17 cellular contexts compared by ENCODE assay signal in the genomic region with DNA sequence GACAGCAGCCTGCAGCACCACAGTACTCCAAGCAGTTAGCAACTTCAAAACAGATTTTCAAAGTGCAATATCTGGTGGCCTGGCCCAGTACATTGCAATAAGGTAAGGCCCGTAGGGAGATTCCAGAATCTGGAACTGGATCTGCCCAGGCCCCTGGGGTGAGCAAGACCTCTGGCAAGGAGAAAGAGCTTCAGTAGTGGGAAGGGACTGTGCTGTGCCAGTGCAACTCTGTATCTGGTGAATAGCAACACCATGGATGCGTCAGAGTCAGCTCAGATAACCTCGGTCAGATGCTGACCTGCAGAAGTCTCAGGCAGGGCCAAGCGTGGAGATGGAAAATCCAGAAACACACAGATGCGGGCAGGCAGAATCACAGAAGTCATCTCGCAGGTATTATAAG. TPM values are rescaled to one million over a fixed set of nuclear protein-coding genes. Genes with fewer than 3 reads are reported as not detected.
DNase-seq lines count a peak whose midpoint lies in the region; ATAC-seq and TF ChIP-seq lines count a peak whose summit lies in the region.
"Had no signal": no experiment of that assay in that cellular context is flagged by ENCODE, and none has a peak within 500 bp of the region (broad histone marks: within the 10 kb centered on the region; RNA-seq: fewer than 3 reads in every experiment).

No MANE protein-coding gene starts in this region.

- H3K4me2 ChIP-seq in GM23338 (no peak overlapping the region), mesendoderm (ENCODE audit: low read length) (no peak overlapping the region), osteoblast (ENCODE audit: insufficient read depth, low read length) (no peak overlapping the region)

- H3K9me3 ChIP-seq in osteoblast (ENCODE audit: low read depth, low read length) = peaks cover 4% of the 10 kb centered on the region
- H3K9me3 ChIP-seq: BE2C, Peyer's patch had no signal

- H3K27me3 Mint-ChIP-seq in activated naive CD8-positive, alpha-beta T cell treated with anti-CD3 and anti-CD28 coated beads for 36 hours = no peaks in the 10 kb centered on the region
- H3K27me3 Mint-ChIP-seq in activated naive CD8-positive, alpha-beta T cell treated with anti-CD3 and anti-CD28 coated beads, Interleukin-2, amount 50 U/mL, for 24 hours = no peaks in the 10 kb centered on the region
- H3K27me3 Mint-ChIP-seq in GM23338 (ENCODE audit: insufficient read depth, low read depth, poor library complexity) (no peaks in the 10 kb centered on the region), CD14-positive monocyte (ENCODE audit: low read depth in 3 of 3) (peaks cover 0 to 5% (median 2%) of the 10 kb centered on the region in 3 donors)
- no peaks in the 10 kb centered on the region for H3K27me3 Mint-ChIP-seq in stimulated activated naive B cell treated with anti-CD40 and anti-IgM and Interleukin-4, amounts not matched to agents 10 μg/mL and 1 μg/mL and 100 μg/mL, for 72 hours

- H3K79me2 ChIP-seq in GM23338 (replicated peaks; ENCODE audit: insufficient read depth) (no peaks in the 10 kb centered on the region), mesendoderm (ENCODE audit: control insufficient read depth, insufficient read depth, low read length) (peaks cover 2% of the 10 kb centered on the region), osteoblast (ENCODE audit: insufficient read depth, low read length) (no peaks in the 10 kb centered on the region)

- H3K4ac ChIP-seq in mesendoderm (ENCODE audit: low read depth, low read length) = no peak overlapping the region

- no peak overlapping the region for H2BK15ac ChIP-seq in mesendoderm (replicated peaks; ENCODE audit: low read depth)

- H3K27ac ChIP-seq in GM23338 (ENCODE audit: low read depth) (no peak overlapping the region), mesendoderm (ENCODE audit: low read depth, low read length) (no peak overlapping the region), osteoblast (ENCODE audit: low read depth, low read length) (no peak overlapping the region)
- H3K27ac ChIP-seq: SK-N-MC had no signal

- no CpG with 5 or more reads among the region's 6 CpGs for WGBS in mesendoderm (ENCODE audit: extremely low coverage, insufficient coverage, low lambda C conversion rate)

- H3K36me3 ChIP-seq in GM23338 (ENCODE audit: insufficient read depth) = no peaks in the 10 kb centered on the region
- no peaks in the 10 kb centered on the region for H3K36me3 ChIP-seq in mesendoderm (ENCODE audit: control insufficient read depth, insufficient read depth, low read length)
- no peaks in the 10 kb centered on the region for H3K36me3 ChIP-seq in osteoblast (ENCODE audit: insufficient read depth, low read length)
- H3K36me3 ChIP-seq: BE2C, Peyer's patch had no signal

- no peaks in the 10 kb centered on the region for H3K9me2 ChIP-seq in GM23338 (ENCODE audit: insufficient read depth)

- H3K9ac ChIP-seq in mesendoderm (ENCODE audit: low read length) = no peak overlapping the region

- ATAC-seq in activated naive CD8-positive, alpha-beta T cell treated with anti-CD3 and anti-CD28 coated beads, Interleukin-2, amount 50 U/mL, for 24 hours = no peak
- ATAC-seq in GM23338 = no peak
- no peak for ATAC-seq in stimulated activated naive B cell treated with anti-CD40 and anti-IgM and Interleukin-4, amounts not matched to agents 10 μg/mL and 1 μg/mL and 100 μg/mL, for 72 hours (replicated peaks)
- ATAC-seq: Right ventricle myocardium inferior had no signal

- H4K5ac ChIP-seq in mesendoderm (ENCODE audit: low read length) = no peak overlapping the region

- intact Hi-C loops in CD14-positive monocyte (cut with micrococcal nuclease) = no loop called here

- 0 out of 2 replicates have a peak, but pooled peaks cover 6% of the 10 kb centered on the region for H3K4me1 ChIP-seq in GM23338 (ENCODE audit: insufficient read depth)
- peaks cover 15% of the 10 kb centered on the region for H3K4me1 ChIP-seq in mesendoderm (ENCODE audit: control insufficient read depth, low read depth, low read length)
- no peaks in the 10 kb centered on the region for H3K4me1 ChIP-seq in osteoblast (ENCODE audit: insufficient read depth, low read length)
- H3K4me1 ChIP-seq: BE2C had no signal

- peak overlapping the region; percentile 28 for H3K56ac ChIP-seq in mesendoderm (ENCODE audit: low read length)

- DNase-seq in activated naive CD8-positive, alpha-beta T cell treated with anti-CD3 and anti-CD28 coated beads for 36 hours = no peak
- DNase-seq in activated naive CD8-positive, alpha-beta T cell treated with anti-CD3 and anti-CD28 coated beads, Interleukin-2, amount 50 U/mL, for 24 hours = no peak
- no peak for DNase-seq in GM23338 (ENCODE audit: low spot score)
- DNase-seq in mesendoderm = no peak
- no peak for DNase-seq in stimulated activated naive B cell treated with anti-CD40 and anti-IgM and Interleukin-4, amounts not matched to agents 10 μg/mL and 1 μg/mL and 100 μg/mL, for 72 hours
- no peak for DNase-seq in NCI-H187 treated with DMSO at 0.1 percent for 48 hours (lab: John Stamatoyannopoulos, UW)
- no peak for DNase-seq in CD14-positive monocyte (ENCODE audit: low spot score)
- no peak for DNase-seq in osteoblast (ENCODE audit: insufficient read length, low spot score, missing footprints)
- DNase-seq: BE2C, HFFc6, NCI-H1417, NCI-H2029, NCI-H446, NCI-H526 treated with DMSO at 0.1 percent for 48 hours had no signal

- no peak overlapping the region for H3K4me3 Mint-ChIP-seq in activated naive CD8-positive, alpha-beta T cell treated with anti-CD3 and anti-CD28 coated beads for 36 hours
- no peak overlapping the region for H3K4me3 Mint-ChIP-seq in activated naive CD8-positive, alpha-beta T cell treated with anti-CD3 and anti-CD28 coated beads, Interleukin-2, amount 50 U/mL, for 24 hours
- H3K4me3 Mint-ChIP-seq in GM23338 (no peak overlapping the region), CD14-positive monocyte (no peak overlapping the region)
- H3K4me3 Mint-ChIP-seq in stimulated activated naive B cell treated with anti-CD40 and anti-IgM and Interleukin-4, amounts not matched to agents 10 μg/mL and 1 μg/mL and 100 μg/mL, for 72 hours = peak overlapping the region in 1 of 2 donors; percentile 6
- H3K4me3 Mint-ChIP-seq: HFFc6 had no signal

- H3K79me1 ChIP-seq in mesendoderm (ENCODE audit: low read length) = peaks cover 11% of the 10 kb centered on the region

- H3K23ac ChIP-seq in mesendoderm (ENCODE audit: low read length) = no peak overlapping the region

- TF ChIP-seq CTCF in GM23338 (conservative IDR thresholded peaks at IDR 0.05; ENCODE audit: low read depth in 2 of 2) (no peak), CD14-positive monocyte (IDR thresholded peaks at IDR 0.05) (no peak), osteoblast (IDR thresholded peaks at IDR 0.05; ENCODE audit: extremely low read depth, low read depth, low read length) (no peak)

- H2BK120ac ChIP-seq in mesendoderm (ENCODE audit: low read depth, low read length) = no peak overlapping the region

- no peak overlapping the region for H3K4me3 ChIP-seq in GM23338
- no peak overlapping the region for H3K4me3 ChIP-seq in mesendoderm (ENCODE audit: low read length)
- no peak overlapping the region for H3K4me3 ChIP-seq in osteoblast (ENCODE audit: insufficient read depth, low read length)
- H3K4me3 ChIP-seq: Peyer's patch, SK-N-MC had no signal

- H3K27ac Mint-ChIP-seq in activated naive CD8-positive, alpha-beta T cell treated with anti-CD3 and anti-CD28 coated beads for 36 hours = peak overlapping the region; percentile 1
- no peak overlapping the region for H3K27ac Mint-ChIP-seq in activated naive CD8-positive, alpha-beta T cell treated with anti-CD3 and anti-CD28 coated beads, Interleukin-2, amount 50 U/mL, for 24 hours
- H3K27ac Mint-ChIP-seq in GM23338 (peak overlapping the region; percentile 12; the same call in 1 of the 2 replicates), CD14-positive monocyte (no peak overlapping the region)
- peak overlapping the region; percentile 4 for H3K27ac Mint-ChIP-seq in stimulated activated naive B cell treated with anti-CD40 and anti-IgM and Interleukin-4, amounts not matched to agents 10 μg/mL and 1 μg/mL and 100 μg/mL, for 72 hours
- H3K27ac Mint-ChIP-seq: HFFc6 had no signal

- no peak overlapping the region for H2BK5ac ChIP-seq in mesendoderm (ENCODE audit: low read length)

- H4K20me1 ChIP-seq in GM23338 (replicated peaks; ENCODE audit: insufficient read depth) (no peaks in the 10 kb centered on the region), osteoblast (ENCODE audit: insufficient read depth, low read length) (no peaks in the 10 kb centered on the region)

- no peak overlapping the region for H4K8ac ChIP-seq in mesendoderm (ENCODE audit: low read depth, low read length)

- H3K18ac ChIP-seq in mesendoderm (ENCODE audit: low read length) = no peak overlapping the region

- peaks cover 2% of the 10 kb centered on the region for H3K9me3 Mint-ChIP-seq in activated naive CD8-positive, alpha-beta T cell treated with anti-CD3 and anti-CD28 coated beads for 36 hours
- peaks cover under 1% of the 10 kb centered on the region for H3K9me3 Mint-ChIP-seq in activated naive CD8-positive, alpha-beta T cell treated with anti-CD3 and anti-CD28 coated beads, Interleukin-2, amount 50 U/mL, for 24 hours
- H3K9me3 Mint-ChIP-seq in GM23338 = no peaks in the 10 kb centered on the region
- no peaks in the 10 kb centered on the region for H3K9me3 Mint-ChIP-seq in stimulated activated naive B cell treated with anti-CD40 and anti-IgM and Interleukin-4, amounts not matched to agents 10 μg/mL and 1 μg/mL and 100 μg/mL, for 72 hours
- H3K9me3 Mint-ChIP-seq in CD14-positive monocyte = peaks cover 0 to 2% (median 0%) of the 10 kb centered on the region in 7 donors

- no peak overlapping the region for H2AK5ac ChIP-seq in mesendoderm (ENCODE audit: low read length)

- H3F3A ChIP-seq in GM23338 (replicated peaks; ENCODE audit: low read depth) = no peaks in the 10 kb centered on the region

- peaks cover 28% of the 10 kb centered on the region for H3K4me1 Mint-ChIP-seq in activated naive CD8-positive, alpha-beta T cell treated with anti-CD3 and anti-CD28 coated beads for 36 hours
- H3K4me1 Mint-ChIP-seq in activated naive CD8-positive, alpha-beta T cell treated with anti-CD3 and anti-CD28 coated beads, Interleukin-2, amount 50 U/mL, for 24 hours = peaks cover 31% of the 10 kb centered on the region
- H3K4me1 Mint-ChIP-seq in GM23338 (peaks cover 10% of the 10 kb centered on the region), CD14-positive monocyte (peaks cover 27% of the 10 kb centered on the region)
- H3K4me1 Mint-ChIP-seq in stimulated activated naive B cell treated with anti-CD40 and anti-IgM and Interleukin-4, amounts not matched to agents 10 μg/mL and 1 μg/mL and 100 μg/mL, for 72 hours = peaks cover 35 to 59% of the 10 kb centered on the region in 2 donors

- no peak overlapping the region for H2AFZ ChIP-seq in GM23338
- H2AFZ ChIP-seq in osteoblast (ENCODE audit: low read length) = no peak overlapping the region

- H3K27me3 ChIP-seq in GM23338 (ENCODE audit: insufficient read depth) (no peaks in the 10 kb centered on the region), mesendoderm (ENCODE audit: insufficient read depth, low read length, poor library complexity) (no peaks in the 10 kb centered on the region), osteoblast (ENCODE audit: insufficient read depth, low read length) (no peaks in the 10 kb centered on the region)
- H3K27me3 ChIP-seq: BE2C, Peyer's patch had no signal

- peaks cover 18% of the 10 kb centered on the region for H3K36me3 Mint-ChIP-seq in activated naive CD8-positive, alpha-beta T cell treated with anti-CD3 and anti-CD28 coated beads for 36 hours
- peaks cover 4% of the 10 kb centered on the region for H3K36me3 Mint-ChIP-seq in activated naive CD8-positive, alpha-beta T cell treated with anti-CD3 and anti-CD28 coated beads, Interleukin-2, amount 50 U/mL, for 24 hours (ENCODE audit: low read depth)
- no peaks in the 10 kb centered on the region; the same call in 2 of the 3 replicates for H3K36me3 Mint-ChIP-seq in GM23338 (ENCODE audit: low read depth)
- peaks cover 1 to 5% of the 10 kb centered on the region in 2 donors for H3K36me3 Mint-ChIP-seq in stimulated activated naive B cell treated with anti-CD40 and anti-IgM and Interleukin-4, amounts not matched to agents 10 μg/mL and 1 μg/mL and 100 μg/mL, for 72 hours
- peaks cover 20 to 33% of the 10 kb centered on the region in 2 donors for H3K36me3 Mint-ChIP-seq in CD14-positive monocyte

RNA-seq across cellular contexts. Expression of a gene that starts 30.3 kb away (rescaled TPM):
- 10 to 100 TPM; 68.0 to 74.4 TPM for total RNA-seq in activated naive CD8-positive, alpha-beta T cell treated with anti-CD3 and anti-CD28 coated beads for 36 hours
- total RNA-seq in GM23338 (2014; rRNA removed; shearing (Covaris generic)) = 15.0 and 24.9 TPM in 2 replicates
- polyA plus RNA-seq in GM23338 (2016; fragmentation: Nextera tagmentation; extraction: Ambion mirVana) (6.5 and 6.7 TPM in 2 replicates), CD14-positive monocyte (10 to 100 TPM; 46.6 to 46.7 TPM)
- 8.9 TPM for polyA plus RNA-seq in mesendoderm (2013, experiment 1 of 2)
- 9.3 TPM for polyA plus RNA-seq in mesendoderm (2013, experiment 2 of 2)
- total RNA-seq in osteoblast = 0.29 and 2.2 TPM in 2 replicates
- total RNA-seq: HFFc6 had no signal

Comparison
In these comparisons a context has a peak if more than half of its experiments do, and no peak if none do; other contexts are left out.
1. H3K27ac Mint-ChIP-seq: peak in activated naive CD8-positive, alpha-beta T cell treated with anti-CD3 and anti-CD28 coated beads for 36 hours (single experiment), GM23338 (single experiment) and stimulated activated naive B cell treated with anti-CD40 and anti-IgM and Interleukin-4, amounts not matched to agents 10 μg/mL and 1 μg/mL and 100 μg/mL, for 72 hours (single experiment); none in activated naive CD8-positive, alpha-beta T cell treated with anti-CD3 and anti-CD28 coated beads, Interleukin-2, amount 50 U/mL, for 24 hours (single experiment) and CD14-positive monocyte (0 of 7).